Comparison of ENCODE assay signal across 15 cellular contexts in genomic region chrX:12986164-12986779, GRCh38. TPM values are rescaled to one million over a fixed set of nuclear protein-coding genes. Genes with fewer than 3 reads are reported as not detected.
DNase-seq lines count a peak whose midpoint lies in the region; ATAC-seq and TF ChIP-seq lines count a peak whose summit lies in the region.
"Had no signal": no experiment of that assay in that cellular context is flagged by ENCODE, and none has a peak within 500 bp of the region (broad histone marks: within the 10 kb centered on the region; RNA-seq: fewer than 3 reads in every experiment).

No MANE protein-coding gene starts in this region.

- H2AFZ ChIP-seq in DND-41 (ENCODE audit: low read depth, low read length) = no peak overlapping the region
- no peak overlapping the region for H2AFZ ChIP-seq in smooth muscle cell (ENCODE audit: low read depth)
- H2AFZ ChIP-seq in osteoblast (ENCODE audit: low read length) = no peak overlapping the region

- peaks cover 10% of the 10 kb centered on the region for H3K36me3 Mint-ChIP-seq in activated naive CD8-positive, alpha-beta T cell treated with anti-CD3 and anti-CD28 coated beads, Interleukin-2, amount 10 ng/mL, durations not matched to agents 7 days and 5 days
- H3K36me3 Mint-ChIP-seq: type B pancreatic cell had no signal

- WGBS in smooth muscle cell (ENCODE audit: low lambda C conversion rate) = 92% methylated on average over 4 of the region's 4 CpGs

- ATAC-seq in DND-41 (ENCODE audit: insufficient read depth, low read depth) (no peak), GM19351 (IDR thresholded peaks at IDR 0.05; ENCODE audit: unreplicated experiment) (peak; percentile 59), HG03520 (IDR thresholded peaks at IDR 0.05; ENCODE audit: unreplicated experiment) (peak; percentile 42)
- no peak for ATAC-seq in activated naive CD8-positive, alpha-beta T cell treated with anti-CD3 and anti-CD28 coated beads, Interleukin-2, amount 10 ng/mL, durations not matched to agents 7 days and 5 days (ENCODE audit: low read depth)
- ATAC-seq: HCT116 had no signal

- H3K4me3 ChIP-seq in DND-41 (ENCODE audit: low read depth in 1 of 2, low read length in 2 of 2) (no peak overlapping the region), smooth muscle cell (no peak overlapping the region), osteoblast (ENCODE audit: insufficient read depth, low read length) (no peak overlapping the region)
- H3K4me3 ChIP-seq: SJSA1 had no signal

- no peak for DNase-seq in DND-41
- no peak for DNase-seq in activated naive CD8-positive, alpha-beta T cell treated with anti-CD3 and anti-CD28 coated beads, Interleukin-2, amount 10 ng/mL, durations not matched to agents 7 days and 5 days
- DNase-seq in smooth muscle cell (lab: John Stamatoyannopoulos, UW; ENCODE audit: unreplicated experiment) = no peak
- DNase-seq in osteoblast (ENCODE audit: insufficient read length, low spot score, missing footprints) = no peak
- no peak for DNase-seq in GM13976 (ENCODE audit: low spot score)
- DNase-seq in EL = no peak
- DNase-seq: caudate nucleus, occipital lobe had no signal

- peak overlapping the region; percentile 37 for H3K4me3 Mint-ChIP-seq in activated naive CD8-positive, alpha-beta T cell treated with anti-CD3 and anti-CD28 coated beads, Interleukin-2, amount 10 ng/mL, durations not matched to agents 7 days and 5 days

- H3K9me3 Mint-ChIP-seq in activated naive CD8-positive, alpha-beta T cell treated with anti-CD3 and anti-CD28 coated beads, Interleukin-2, amount 10 ng/mL, durations not matched to agents 7 days and 5 days = peaks cover 4% of the 10 kb centered on the region

- H3K36me3 ChIP-seq in DND-41 (ENCODE audit: insufficient read depth, low read length) (no peaks in the 10 kb centered on the region), smooth muscle cell (ENCODE audit: low read depth) (no peaks in the 10 kb centered on the region), osteoblast (ENCODE audit: insufficient read depth, low read length) (no peaks in the 10 kb centered on the region)
- H3K36me3 ChIP-seq: SJSA1 had no signal

- H3K4me2 ChIP-seq in DND-41 (ENCODE audit: insufficient read depth, low read length) = no peak overlapping the region
- H3K4me2 ChIP-seq in smooth muscle cell = no peak overlapping the region
- no peak overlapping the region for H3K4me2 ChIP-seq in osteoblast (ENCODE audit: insufficient read depth, low read length)

- peaks cover 2% of the 10 kb centered on the region for H3K27me3 Mint-ChIP-seq in activated naive CD8-positive, alpha-beta T cell treated with anti-CD3 and anti-CD28 coated beads, Interleukin-2, amount 10 ng/mL, durations not matched to agents 7 days and 5 days
- H3K27me3 Mint-ChIP-seq: type B pancreatic cell had no signal

- in situ Hi-C loops in GM13976 (cut with MboI; ENCODE audit: low sequenced_read_pairs, unreplicated experiment) = loop anchor here (25.0 kb wide), 1 partner anchor 276 kb away; no protein-coding TSS in a partner anchor

- POLR2A ChIA-PET in activated naive CD8-positive, alpha-beta T cell treated with anti-CD3 and anti-CD28 coated beads, Interleukin-2, amount 10 ng/mL, durations not matched to agents 7 days and 5 days (lab: Charles Lee) = interaction anchor here (2.3 to 20.9 kb wide), 2 partner anchors 13 to 101 kb away, joined by 15 to 768 read pairs; no protein-coding TSS in a partner anchor

- H3K79me2 ChIP-seq in DND-41 (ENCODE audit: insufficient read depth, low read length) = 0 out of 2 replicates have a peak, but pooled peaks cover 1% of the 10 kb centered on the region
- H3K79me2 ChIP-seq in smooth muscle cell (ENCODE audit: low read depth) = no peaks in the 10 kb centered on the region
- H3K79me2 ChIP-seq in osteoblast (ENCODE audit: insufficient read depth, low read length) = no peaks in the 10 kb centered on the region

- peak overlapping the region; percentile 88 for H3K27ac ChIP-seq in DND-41 (ENCODE audit: low read length)
- no peak overlapping the region for H3K27ac ChIP-seq in smooth muscle cell (ENCODE audit: low read depth)
- H3K27ac ChIP-seq in osteoblast (ENCODE audit: low read depth, low read length) = no peak overlapping the region
- H3K27ac ChIP-seq: SJSA1 had no signal

- no peaks in the 10 kb centered on the region for H3K9me3 ChIP-seq in DND-41 (ENCODE audit: insufficient read depth, low read length, severe bottlenecking)
- no peaks in the 10 kb centered on the region for H3K9me3 ChIP-seq in smooth muscle cell (replicated peaks; ENCODE audit: low read depth)
- H3K9me3 ChIP-seq in osteoblast (ENCODE audit: low read depth, low read length) = no peaks in the 10 kb centered on the region
- H3K9me3 ChIP-seq: SJSA1 had no signal

- H3K4me1 ChIP-seq in DND-41 (ENCODE audit: insufficient read depth, low read length) (peaks cover 50% of the 10 kb centered on the region), smooth muscle cell (ENCODE audit: low read depth) (peaks cover 14% of the 10 kb centered on the region), osteoblast (ENCODE audit: insufficient read depth, low read length) (peaks cover 14% of the 10 kb centered on the region)

- peaks cover 45% of the 10 kb centered on the region for H3K4me1 Mint-ChIP-seq in activated naive CD8-positive, alpha-beta T cell treated with anti-CD3 and anti-CD28 coated beads, Interleukin-2, amount 10 ng/mL, durations not matched to agents 7 days and 5 days

- H4K20me1 ChIP-seq in DND-41 (ENCODE audit: insufficient read depth, low read length) (no peaks in the 10 kb centered on the region), smooth muscle cell (ENCODE audit: low read depth) (no peaks in the 10 kb centered on the region), osteoblast (ENCODE audit: insufficient read depth, low read length) (no peaks in the 10 kb centered on the region)

- no peak overlapping the region for H3K9ac ChIP-seq in DND-41 (ENCODE audit: low read depth, low read length)
- H3K9ac ChIP-seq in smooth muscle cell (ENCODE audit: low read depth) = no peak overlapping the region

- no peaks in the 10 kb centered on the region for H3K27me3 ChIP-seq in DND-41 (ENCODE audit: insufficient read depth, low read length, poor library complexity)
- H3K27me3 ChIP-seq in smooth muscle cell (ENCODE audit: low read depth) = no peaks in the 10 kb centered on the region
- no peaks in the 10 kb centered on the region for H3K27me3 ChIP-seq in osteoblast (ENCODE audit: insufficient read depth, low read length)
- H3K27me3 ChIP-seq: SJSA1 had no signal

- no peaks in the 10 kb centered on the region for H3F3A ChIP-seq in smooth muscle cell (ENCODE audit: low read depth)

- TF ChIP-seq CTCF in DND-41 (IDR thresholded peaks at IDR 0.05; ENCODE audit: borderline replicate concordance, extremely low read depth, low read length, poor library complexity, severe bottlenecking) (no peak), smooth muscle cell (IDR thresholded peaks at IDR 0.05; ENCODE audit: borderline replicate concordance, insufficient read depth, poor library complexity, severe bottlenecking) (no peak), osteoblast (IDR thresholded peaks at IDR 0.05; ENCODE audit: extremely low read depth, low read depth, low read length) (no peak), GM13976 (IDR thresholded peaks at IDR 0.05; ENCODE audit: borderline replicate concordance, control extremely low read depth, extremely low read depth, insufficient read depth, missing control alignments) (no peak)

- H3K27ac Mint-ChIP-seq in activated naive CD8-positive, alpha-beta T cell treated with anti-CD3 and anti-CD28 coated beads, Interleukin-2, amount 10 ng/mL, durations not matched to agents 7 days and 5 days = peak overlapping the region; percentile 91
- H3K27ac Mint-ChIP-seq: type B pancreatic cell had no signal

RNA-seq across cellular contexts. Expression of gene TMSB4X, which starts 11.4 kb away (rescaled TPM):
- 1,000 to 10,000 TPM; 8,001 to 8,464 TPM for total RNA-seq in activated naive CD8-positive, alpha-beta T cell treated with anti-CD3 and anti-CD28 coated beads, Interleukin-2, amount 10 ng/mL, durations not matched to agents 7 days and 5 days
- 9,386 and 9,721 TPM in 2 replicates for total RNA-seq in smooth muscle cell
- polyA plus RNA-seq in smooth muscle cell = 11,762 and 12,637 TPM in 2 replicates
- total RNA-seq in osteoblast = 5,120 and 5,652 TPM in 2 replicates

RNA-seq across cellular contexts. Expression of gene FAM9C, which starts 58.1 kb away (rescaled TPM):
- total RNA-seq in activated naive CD8-positive, alpha-beta T cell treated with anti-CD3 and anti-CD28 coated beads, Interleukin-2, amount 10 ng/mL, durations not matched to agents 7 days and 5 days = not detected
- total RNA-seq in smooth muscle cell = not detected in 2 replicates
- polyA plus RNA-seq in smooth muscle cell = not detected in 2 replicates
- under 0.01 TPM in 1 of 2 replicates, not detected in the other for total RNA-seq in osteoblast
- total RNA-seq: kidney epithelial cell, SJSA1 had no signal
- polyA plus RNA-seq: IgD-negative memory B cell had no signal

Comparison
In these comparisons a context has a peak if more than half of its experiments do, and no peak if none do; other contexts are left out.
1. ATAC-seq: peak in GM19351 (single experiment) and HG03520 (single experiment); none in DND-41 (single experiment) and activated naive CD8-positive, alpha-beta T cell treated with anti-CD3 and anti-CD28 coated beads, Interleukin-2, amount 10 ng/mL, durations not matched to agents 7 days and 5 days (single experiment).